ENCODE assay signal across 29 cellular contexts in the genomic region with DNA sequence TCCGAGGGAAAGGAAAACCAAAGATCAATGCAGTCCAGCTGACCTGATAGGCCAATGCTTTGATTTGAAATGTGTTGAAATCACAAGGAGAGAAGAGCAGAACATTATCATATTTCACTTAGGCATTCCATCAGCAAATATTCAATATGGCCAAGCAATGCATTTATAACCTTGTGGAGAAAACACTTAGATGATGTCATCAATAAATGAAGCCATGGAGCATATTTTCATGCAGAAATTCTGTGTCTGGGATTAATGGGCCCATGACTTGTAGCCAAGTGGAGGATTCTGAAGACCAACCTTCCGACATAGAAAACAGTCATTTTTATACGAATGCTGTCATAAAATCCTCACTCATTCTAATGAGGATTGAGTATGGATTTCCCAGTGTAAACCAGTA.
"Had no signal": no experiment of that assay in that cellular context is flagged by ENCODE, and none has a peak within 500 bp of the region (broad histone marks: within the 10 kb centered on the region; RNA-seq: fewer than 3 reads in every experiment).

No MANE protein-coding gene starts in this region.

- H3K27ac ChIP-seq: stomach, suprapubic skin, testis, thoracic aorta, thyroid gland, tibial artery, tibial nerve, transverse colon, upper lobe of left lung, upper lobe of right lung, uterus, vagina had no signal

- H3K27me3 Mint-ChIP-seq: stimulated activated naive B cell treated with anti-CD40 and anti-IgM and Interleukin-4, amounts not matched to agents 10 μg/mL and 1 μg/mL and 100 μg/mL, for 72 hours; stimulated activated naive CD8-positive, alpha-beta T cell treated with anti-CD3 and anti-CD28 coated beads, Interleukin-15, amount 100 ng/mL, for 72 hours; stimulated activated naive CD8-positive, alpha-beta T cell treated with anti-CD3 and anti-CD28 coated beads, Interleukin-15, Interleukin-2, amounts not matched to agents 100 ng/mL and 50 ng/mL, for 24 hours had no signal

- FAIRE-seq: urothelium cell line had no signal

- H3K27ac Mint-ChIP-seq: stimulated activated effector memory CD8-positive, alpha-beta T cell treated with anti-CD3 and anti-CD28 coated beads, Interleukin-12 subunit alpha, Interleukin-12 subunit beta, amount 100 ng/mL, for 72 hours; stimulated activated memory B cell treated with anti-CD40 and anti-IgM and Interleukin-4, amounts not matched to agents 10 μg/mL and 1 μg/mL and 100 μg/mL, for 72 hours; stimulated activated naive B cell treated with anti-CD40 and anti-IgM and Interleukin-4, amounts not matched to agents 10 μg/mL and 1 μg/mL and 100 μg/mL, for 72 hours; stimulated activated naive CD8-positive, alpha-beta T cell treated with anti-CD3 and anti-CD28 coated beads, Interleukin-15, amount 100 ng/mL, for 72 hours; stimulated activated naive CD8-positive, alpha-beta T cell treated with anti-CD3 and anti-CD28 coated beads, Interleukin-15, Interleukin-2, amounts not matched to agents 100 ng/mL and 50 ng/mL, for 24 hours; type B pancreatic cell had no signal

- H3K4me3 Mint-ChIP-seq: stimulated activated effector memory CD8-positive, alpha-beta T cell treated with anti-CD3 and anti-CD28 coated beads, Interleukin-12 subunit alpha, Interleukin-12 subunit beta, amount 100 ng/mL, for 72 hours; stimulated activated memory B cell treated with anti-CD40 and anti-IgM and Interleukin-4, amounts not matched to agents 10 μg/mL and 1 μg/mL and 100 μg/mL, for 72 hours; stimulated activated naive B cell treated with anti-CD40 and anti-IgM and Interleukin-4, amounts not matched to agents 10 μg/mL and 1 μg/mL and 100 μg/mL, for 72 hours; stimulated activated naive CD8-positive, alpha-beta T cell treated with anti-CD3 and anti-CD28 coated beads, Interleukin-15, amount 100 ng/mL, for 72 hours; stimulated activated naive CD8-positive, alpha-beta T cell treated with anti-CD3 and anti-CD28 coated beads, Interleukin-15, Interleukin-2, amounts not matched to agents 100 ng/mL and 50 ng/mL, for 24 hours; type B pancreatic cell had no signal

- H3K9me3 Mint-ChIP-seq: stimulated activated effector memory CD8-positive, alpha-beta T cell treated with anti-CD3 and anti-CD28 coated beads, Interleukin-12 subunit alpha, Interleukin-12 subunit beta, amount 100 ng/mL, for 72 hours; stimulated activated memory B cell treated with anti-CD40 and anti-IgM and Interleukin-4, amounts not matched to agents 10 μg/mL and 1 μg/mL and 100 μg/mL, for 72 hours; stimulated activated naive B cell treated with anti-CD40 and anti-IgM and Interleukin-4, amounts not matched to agents 10 μg/mL and 1 μg/mL and 100 μg/mL, for 72 hours; stimulated activated naive CD8-positive, alpha-beta T cell treated with anti-CD3 and anti-CD28 coated beads, Interleukin-15, amount 100 ng/mL, for 72 hours; stimulated activated naive CD8-positive, alpha-beta T cell treated with anti-CD3 and anti-CD28 coated beads, Interleukin-15, Interleukin-2, amounts not matched to agents 100 ng/mL and 50 ng/mL, for 24 hours; type B pancreatic cell had no signal

- DNase-seq: stimulated activated CD4-positive, alpha-beta T cell treated with anti-CD3 and anti-CD28 coated beads, Interleukin-2, amount 100 ng/mL, for 48 hours; stimulated activated CD4-positive, alpha-beta T cell treated with anti-CD3 and anti-CD28 coated beads, Interleukin-4, amount 100 ng/mL, for 1 hour; stimulated activated CD4-positive, alpha-beta T cell treated with anti-CD3 and anti-CD28 coated beads, Interleukin-4, amount 100 ng/mL, for 24 hours; stimulated activated CD4-positive, alpha-beta T cell treated with anti-CD3 and anti-CD28 coated beads, Interleukin-4, amount 100 ng/mL, for 4 hours; stimulated activated CD8-positive, alpha-beta memory T cell treated with anti-CD3 and anti-CD28 coated beads, Interleukin-4, amount 100 ng/mL, for 48 hours; stimulated activated naive B cell treated with anti-CD40 and anti-IgM and Interleukin-4, amounts not matched to agents 10 μg/mL and 1 μg/mL and 100 μg/mL, for 72 hours; stimulated activated naive CD4-positive, alpha-beta T cell; stimulated activated naive CD4-positive, alpha-beta T cell treated with Interleukin-2 at 50 U/mL for 16 hours; stimulated activated naive CD8-positive, alpha-beta T cell treated with anti-CD3 and anti-CD28 coated beads, Interleukin-15, amount 100 ng/mL, for 72 hours; stimulated activated naive CD8-positive, alpha-beta T cell treated with anti-CD3 and anti-CD28 coated beads, Interleukin-15, Interleukin-2, amounts not matched to agents 100 U/mL and 50 U/mL, for 24 hours; stomach; substantia nigra; testis; thyroid gland; tibial artery; transverse colon; trophoblast cell; upper lobe of left lung; upper lobe of right lung; uterus had no signal

- H3K27me3 ChIP-seq: stomach, suprapubic skin, testis, thyroid gland, tibial artery, tibial nerve, transverse colon, upper lobe of left lung, upper lobe of right lung, uterus, vagina had no signal

- H3K36me3 ChIP-seq: stomach, suprapubic skin, thoracic aorta, thyroid gland, tibial artery, tibial nerve, transverse colon, upper lobe of left lung, upper lobe of right lung, uterus, vagina had no signal

- H3K4me1 ChIP-seq: stomach, suprapubic skin, testis, thyroid gland, tibial artery, tibial nerve, transverse colon, upper lobe of left lung, upper lobe of right lung, uterus, vagina had no signal

- H3K9me3 ChIP-seq: stomach, suprapubic skin, testis, thoracic aorta, thyroid gland, tibial artery, tibial nerve, transverse colon, upper lobe of left lung, upper lobe of right lung, uterus, vagina had no signal

- H3K36me3 Mint-ChIP-seq: stimulated activated effector memory CD8-positive, alpha-beta T cell treated with anti-CD3 and anti-CD28 coated beads, Interleukin-12 subunit alpha, Interleukin-12 subunit beta, amount 100 ng/mL, for 72 hours; stimulated activated memory B cell treated with anti-CD40 and anti-IgM and Interleukin-4, amounts not matched to agents 10 μg/mL and 1 μg/mL and 100 μg/mL, for 72 hours; stimulated activated naive B cell treated with anti-CD40 and anti-IgM and Interleukin-4, amounts not matched to agents 10 μg/mL and 1 μg/mL and 100 μg/mL, for 72 hours; type B pancreatic cell had no signal

- H3K4me1 Mint-ChIP-seq: stimulated activated effector memory CD8-positive, alpha-beta T cell treated with anti-CD3 and anti-CD28 coated beads, Interleukin-12 subunit alpha, Interleukin-12 subunit beta, amount 100 ng/mL, for 72 hours; stimulated activated memory B cell treated with anti-CD40 and anti-IgM and Interleukin-4, amounts not matched to agents 10 μg/mL and 1 μg/mL and 100 μg/mL, for 72 hours; stimulated activated naive B cell treated with anti-CD40 and anti-IgM and Interleukin-4, amounts not matched to agents 10 μg/mL and 1 μg/mL and 100 μg/mL, for 72 hours; stimulated activated naive CD8-positive, alpha-beta T cell treated with anti-CD3 and anti-CD28 coated beads, Interleukin-15, amount 100 ng/mL, for 72 hours had no signal

- ATAC-seq: stimulated activated effector memory CD8-positive, alpha-beta T cell treated with anti-CD3 and anti-CD28 coated beads, Interleukin-12 subunit alpha, Interleukin-12 subunit beta, amount 100 ng/mL, for 72 hours; stimulated activated memory B cell treated with anti-CD40 and anti-IgM and Interleukin-4, amounts not matched to agents 10 μg/mL and 1 μg/mL and 100 μg/mL, for 72 hours; stimulated activated naive B cell treated with anti-CD40 and anti-IgM and Interleukin-4, amounts not matched to agents 10 μg/mL and 1 μg/mL and 100 μg/mL, for 72 hours; stimulated activated naive CD8-positive, alpha-beta T cell treated with anti-CD3 and anti-CD28 coated beads, Interleukin-15, amount 100 ng/mL, for 72 hours; stimulated activated naive CD8-positive, alpha-beta T cell treated with anti-CD3 and anti-CD28 coated beads, Interleukin-15, Interleukin-2, amounts not matched to agents 100 U/mL and 50 U/mL, for 24 hours; upper lobe of right lung had no signal

- H3K4me3 ChIP-seq: stomach, suprapubic skin, testis, thoracic aorta, thyroid gland, tibial artery, tibial nerve, transverse colon, upper lobe of left lung, upper lobe of right lung, uterus, vagina had no signal
